In genomic region chr2:99615247-99615771, GRCh38 we compare ENCODE assay signal across 12 cellular contexts.
DNase-seq lines count a peak whose midpoint lies in the region; ATAC-seq, FAIRE-seq and TF ChIP-seq lines count a peak whose summit lies in the region.
"Had no signal": no experiment of that assay in that cellular context is flagged by ENCODE, and none has a peak within 500 bp of the region (broad histone marks: within the 10 kb centered on the region; RNA-seq: fewer than 3 reads in every experiment).

No MANE protein-coding gene starts in this region.

- H3K9me3 Mint-ChIP-seq in activated naive CD8-positive, alpha-beta T cell treated with anti-CD3 and anti-CD28 coated beads for 36 hours = no peaks in the 10 kb centered on the region
- H3K9me3 Mint-ChIP-seq: T-cell had no signal

- H3K9me3 ChIP-seq in PC-3 (ENCODE audit: low read length) (no peaks in the 10 kb centered on the region), pancreas (no peaks in the 10 kb centered on the region)

- POLR2A ChIA-PET in PC-3 (lab: Charles Lee; ENCODE audit: unreplicated experiment) = no interaction called here

- H3K36me3 ChIP-seq in PC-3 (ENCODE audit: low read depth, low read length) (no peaks in the 10 kb centered on the region), pancreas (no peaks in the 10 kb centered on the region)

- no peaks in the 10 kb centered on the region for H3K27me3 Mint-ChIP-seq in activated naive CD8-positive, alpha-beta T cell treated with anti-CD3 and anti-CD28 coated beads for 36 hours

- H3K27me3 ChIP-seq in PC-3 (ENCODE audit: low read length) (no peaks in the 10 kb centered on the region), pancreas (no peaks in the 10 kb centered on the region)

- 90 to 91% methylated on average over 12 of the region's 12 CpGs for WGBS in pancreas, 2 donors

- no peaks in the 10 kb centered on the region for H3K9me2 ChIP-seq in PC-3 (replicated peaks; ENCODE audit: low read length)

- FAIRE-seq in pancreas (lab: Jason Lieb, UNC) = no peak

- no peak overlapping the region for H3K27ac ChIP-seq in PC-3 (ENCODE audit: low read length)
- no peak overlapping the region for H3K27ac ChIP-seq in pancreas

- BruUV-seq in PC-3 (replicated peaks; lab: Mats Ljungman, UMichigan) = no TSS peak

- H3K4me1 ChIP-seq in PC-3 (ENCODE audit: insufficient read depth, low read length) (no peaks in the 10 kb centered on the region), pancreas (no peaks in the 10 kb centered on the region)

- intact Hi-C loops in PC-3 (cut with micrococcal nuclease) (loop anchor here (2.0 kb wide), 1 partner anchor 57 kb away; no protein-coding TSS in a partner anchor), pancreas (cut with DNase I) (no loop called here)

- DNase-seq in AG09309 (ENCODE audit: low read depth) (no peak), PC-3 (peak; percentile 16), globus pallidus (ENCODE audit: low spot score) (peak; percentile 64), DMS153 treated with DMSO at 0.1 percent for 48 hours (lab: John Stamatoyannopoulos, UW; ENCODE audit: unreplicated experiment) (no peak), pancreas (no peak)
- no peak for DNase-seq in activated naive CD8-positive, alpha-beta T cell treated with anti-CD3 and anti-CD28 coated beads for 36 hours
- DNase-seq: cortex of kidney, DMS79 treated with DMSO at 0.1 percent for 48 hours, NCI-H2029, T-cell had no signal

- peak; percentile 18 for TF ChIP-seq CTCF in AG09309 (IDR thresholded peaks at IDR 0.05; ENCODE audit: control insufficient read depth, insufficient read depth, low read depth, low read length, missing control alignments)
- TF ChIP-seq CTCF in GM12873 (IDR thresholded peaks at IDR 0.05; ENCODE audit: insufficient read depth, low read depth, low read length, missing control alignments) = peak; percentile 18
- peak; percentile 48 for TF ChIP-seq CTCF in PC-3 (conservative IDR thresholded peaks at IDR 0.05; ENCODE audit: low read depth, low read length)
- no peak for TF ChIP-seq CTCF in pancreas (IDR thresholded peaks at IDR 0.05)

- no peak overlapping the region for H3K27ac Mint-ChIP-seq in activated naive CD8-positive, alpha-beta T cell treated with anti-CD3 and anti-CD28 coated beads for 36 hours
- H3K27ac Mint-ChIP-seq: T-cell had no signal

- no peaks in the 10 kb centered on the region for H3F3A ChIP-seq in PC-3 (ENCODE audit: low read length, unreplicated experiment)

- H3K4me3 Mint-ChIP-seq in activated naive CD8-positive, alpha-beta T cell treated with anti-CD3 and anti-CD28 coated beads for 36 hours = no peak overlapping the region
- H3K4me3 Mint-ChIP-seq: T-cell had no signal

- H3K4me3 ChIP-seq in AG09309 (ENCODE audit: control insufficient read depth, low read depth, low read length) (no peak overlapping the region), PC-3 (ENCODE audit: low read length) (no peak overlapping the region), pancreas (no peak overlapping the region)

- no peak overlapping the region for H3K9ac ChIP-seq in PC-3 (ENCODE audit: low read length)

- no peaks in the 10 kb centered on the region for H4K20me1 ChIP-seq in PC-3 (ENCODE audit: low read length)

- CTCF ChIA-PET in PC-3 (lab: Charles Lee) = interaction anchor here (0.7 to 0.8 kb wide), 2 partner anchors 56 to 83 kb away, joined by 3 to 4 read pairs; no protein-coding TSS in a partner anchor

- no peaks in the 10 kb centered on the region for H3K36me3 Mint-ChIP-seq in activated naive CD8-positive, alpha-beta T cell treated with anti-CD3 and anti-CD28 coated beads for 36 hours
- H3K36me3 Mint-ChIP-seq: T-cell had no signal

- no peak overlapping the region for H3K4me2 ChIP-seq in PC-3 (ENCODE audit: low read length)

- no peaks in the 10 kb centered on the region for H3K79me2 ChIP-seq in PC-3 (ENCODE audit: low read length)

- ATAC-seq in PC-3 (peak; percentile 58; the same call in 1 of the 2 replicates), GM19467 (IDR thresholded peaks at IDR 0.05; ENCODE audit: unreplicated experiment) (no peak), pancreas (no peak)
- ATAC-seq: T-cell had no signal

- no peaks in the 10 kb centered on the region for H3K4me1 Mint-ChIP-seq in activated naive CD8-positive, alpha-beta T cell treated with anti-CD3 and anti-CD28 coated beads for 36 hours

- no peak overlapping the region for H2AFZ ChIP-seq in PC-3 (ENCODE audit: low read length)

Comparison
In these comparisons a context has a peak if more than half of its experiments do, and no peak if none do; other contexts are left out.
1. DNase-seq: peak in PC-3 (single experiment) and globus pallidus (single experiment); none in AG09309 (single experiment), activated naive CD8-positive, alpha-beta T cell treated with anti-CD3 and anti-CD28 coated beads for 36 hours (single experiment), DMS153 treated with DMSO at 0.1 percent for 48 hours (single experiment) and pancreas (0 of 6).
2. CTCF ChIP-seq: peak in AG09309 (single experiment), GM12873 (single experiment) and PC-3 (single experiment); none in pancreas (0 of 4).